1 cellular context compared by ENCODE assay signal in the genomic region with DNA sequence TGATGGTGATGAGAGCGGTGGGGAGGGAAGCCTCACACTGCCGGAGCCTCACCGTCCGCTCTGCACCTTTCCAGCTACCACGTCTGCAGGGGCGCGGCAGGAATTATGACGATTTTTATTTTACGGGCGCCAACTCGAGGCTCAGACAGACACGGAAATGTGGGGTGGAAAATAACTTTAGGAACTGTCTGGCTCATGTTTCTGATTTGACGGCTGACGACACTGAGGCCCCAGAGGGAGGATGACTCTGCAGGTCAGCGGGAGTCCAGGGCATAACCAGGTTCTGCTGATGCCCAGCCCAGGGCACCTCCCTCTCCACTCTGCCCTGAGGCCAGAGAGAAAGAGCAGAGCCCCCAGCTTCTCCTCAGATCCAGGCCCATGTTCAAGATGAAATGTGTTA.
TF ChIP-seq lines count a peak whose summit lies in the region.

No MANE protein-coding gene starts in this region.

TF ChIP-seq in H1, 55 proteins besides CTCF, POLR2A, EP300 and RAD21:
- TF ChIP-seq KDM4A (IDR thresholded peaks at IDR 0.05; ENCODE audit: low read depth, low read length, severe bottlenecking) (no peak), EZH2 (IDR thresholded peaks at IDR 0.05; ENCODE audit: low read depth, low read length, severe bottlenecking) (no peak), USF2 (IDR thresholded peaks at IDR 0.05; ENCODE audit: low read length) (no peak), SP1 (IDR thresholded peaks at IDR 0.05; ENCODE audit: low read depth, low read length) (no peak)
